In the genomic region with DNA sequence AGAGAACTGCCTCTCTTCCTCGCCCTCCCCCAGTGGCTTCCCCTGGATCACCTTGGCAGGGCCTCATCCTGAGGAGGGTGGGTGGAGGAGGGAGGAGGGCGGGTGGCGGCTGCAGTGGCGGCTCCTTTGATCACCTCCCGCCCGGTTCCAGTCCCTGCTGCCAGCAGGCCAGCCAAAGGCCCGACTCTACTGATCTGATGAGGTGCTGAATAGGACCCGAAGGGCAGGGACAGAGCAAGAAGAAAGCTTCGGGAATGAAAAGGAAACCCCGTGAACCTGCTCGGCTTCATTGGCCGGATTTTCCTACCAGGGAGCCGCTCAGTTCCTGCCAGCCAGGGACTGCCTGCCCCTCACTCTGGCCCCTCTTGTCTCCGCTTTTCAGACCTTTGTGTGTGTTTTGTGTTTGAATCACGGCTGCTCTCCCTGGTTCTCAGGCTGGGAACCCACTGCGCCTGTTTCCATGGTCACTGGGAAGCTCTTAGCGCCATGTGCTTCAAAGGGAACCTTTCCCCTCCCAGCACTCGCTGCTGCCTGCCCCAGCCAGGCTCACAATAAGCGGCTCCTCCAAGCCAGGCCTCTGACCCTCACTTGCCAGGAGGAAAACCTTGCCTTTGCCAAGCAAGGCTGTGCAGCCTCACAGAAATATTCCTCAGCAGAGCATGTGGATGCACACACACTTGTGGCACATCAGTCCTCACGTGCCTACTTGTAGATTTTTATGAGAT, we compare ENCODE assay signal across 1 cellular context.
TF ChIP-seq lines count a peak whose summit lies in the region.

No MANE protein-coding gene starts in this region.

TF ChIP-seq in endothelial cell of umbilical vein, 7 proteins besides CTCF, POLR2A, EP300 and RAD21 (continued from another document):
- TF ChIP-seq, protein P1, sequence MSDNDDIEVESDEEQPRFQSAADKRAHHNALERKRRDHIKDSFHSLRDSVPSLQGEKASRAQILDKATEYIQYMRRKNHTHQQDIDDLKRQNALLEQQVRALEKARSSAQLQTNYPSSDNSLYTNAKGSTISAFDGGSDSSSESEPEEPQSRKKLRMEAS (IDR thresholded peaks at IDR 0.05; ENCODE audit: insufficient read depth, insufficient read length) = no peak
